Comparison of ENCODE assay signal across 14 cellular contexts in the genomic region with DNA sequence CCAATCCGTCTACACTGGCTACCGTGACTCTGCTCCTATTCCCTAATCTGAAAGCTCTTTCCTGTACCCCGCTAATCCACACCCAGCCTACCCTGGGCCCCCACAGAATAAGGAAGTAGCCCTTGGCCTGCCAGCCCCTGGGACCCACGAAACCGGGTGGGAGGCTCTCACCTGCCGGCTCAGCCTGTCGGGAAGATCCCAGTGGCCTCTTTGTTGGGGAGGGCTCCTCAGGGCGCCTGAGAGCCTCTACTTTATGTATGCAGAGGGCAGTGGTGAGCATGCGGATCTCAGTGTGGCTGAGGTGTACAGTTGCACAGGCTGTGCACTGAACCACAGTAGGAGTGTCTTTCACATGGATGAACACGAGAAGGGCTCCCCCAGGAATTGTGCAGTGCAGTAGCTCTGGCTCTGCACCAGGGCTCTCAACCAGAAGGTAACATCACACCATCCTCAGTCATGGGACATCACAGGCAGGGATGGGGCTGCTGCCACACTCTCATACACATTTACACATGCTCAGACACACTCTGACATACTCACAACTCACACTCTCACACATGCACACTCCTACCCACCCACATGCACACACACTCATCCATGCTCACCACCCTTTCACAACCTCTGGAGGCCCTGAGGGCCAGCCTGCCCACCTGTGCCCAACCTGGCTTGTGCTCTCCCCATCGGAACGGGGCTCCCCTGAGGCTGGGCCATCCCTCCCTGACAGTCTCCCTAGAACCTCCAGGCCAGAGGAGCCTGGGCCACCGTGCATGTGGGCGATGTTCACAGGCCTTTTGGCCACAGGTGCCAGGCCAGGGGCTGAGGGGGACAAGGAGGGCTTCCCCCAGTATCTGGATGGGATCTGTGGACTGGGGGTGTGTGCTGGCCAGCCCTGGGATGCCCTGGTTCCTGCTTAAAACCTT.
"Had no signal": no experiment of that assay in that cellular context is flagged by ENCODE, and none has a peak within 500 bp of the region (broad histone marks: within the 10 kb centered on the region; RNA-seq: fewer than 3 reads in every experiment).

No MANE protein-coding gene starts in this region.

- H3K36me3 Mint-ChIP-seq: type B pancreatic cell had no signal

- H3K27ac ChIP-seq: foreskin keratinocyte, pancreas, skin epidermis had no signal

- H3K4me1 Mint-ChIP-seq: nephron progenitor cell had no signal

- H3K9me3 ChIP-seq: pancreas had no signal

- H3K9me3 Mint-ChIP-seq: activated naive CD4-positive, alpha-beta T cell treated with anti-CD3 and anti-CD28 coated beads for 36 hours; activated T-helper 1 cell treated with anti-CD3 and anti-CD28 coated beads, Interleukin-12 subunit alpha, Interleukin-12 subunit beta, Interleukin-2, Interleukin-4 antibody, amounts not matched to agents 30 ng/mL and 10 ng/mL and 1 ng/mL, durations not matched to agents 14 hours and 24 hours and 36 hours; T-helper 2 cell treated with Interferon-gamma antibody and Interleukin-4, amounts not matched to agents 5 μg/mL and 100 μg/mL, for 36 hours; type B pancreatic cell had no signal

- FAIRE-seq: astrocyte, colon, endothelial cell of umbilical vein, pancreas had no signal

- H3K4me1 ChIP-seq: foreskin keratinocyte, pancreas had no signal

- ATAC-seq: foreskin keratinocyte, pancreas had no signal

- H3K27me3 ChIP-seq: foreskin keratinocyte had no signal

- H3K36me3 ChIP-seq: pancreas had no signal

- H3K4me3 ChIP-seq: pancreas, skin epidermis had no signal

- DNase-seq: activated CD4-positive, alpha-beta T cell treated with anti-CD3 and anti-CD28 coated beads for 1 hour; activated CD4-positive, alpha-beta T cell treated with anti-CD3 and anti-CD28 coated beads, Interleukin-2, amount 50 U/mL, for 48 hours; activated naive CD4-positive, alpha-beta T cell treated with anti-CD3 and anti-CD28 coated beads for 36 hours; foreskin keratinocyte; nephron progenitor cell; SW 1271 had no signal

- H3K4me3 Mint-ChIP-seq: activated naive CD4-positive, alpha-beta T cell treated with anti-CD3 and anti-CD28 coated beads for 36 hours; activated T-helper 1 cell treated with anti-CD3 and anti-CD28 coated beads, Interleukin-12 subunit alpha, Interleukin-12 subunit beta, Interleukin-2, Interleukin-4 antibody, amounts not matched to agents 30 ng/mL and 10 ng/mL and 1 ng/mL, durations not matched to agents 14 hours and 24 hours and 36 hours; nephron progenitor cell; T-helper 2 cell treated with Interferon-gamma antibody and Interleukin-4, amounts not matched to agents 5 μg/mL and 100 μg/mL, for 36 hours; type B pancreatic cell had no signal

- H3K27ac Mint-ChIP-seq: activated naive CD4-positive, alpha-beta T cell treated with anti-CD3 and anti-CD28 coated beads for 36 hours; activated T-helper 1 cell treated with anti-CD3 and anti-CD28 coated beads, Interleukin-12 subunit alpha, Interleukin-12 subunit beta, Interleukin-2, Interleukin-4 antibody, amounts not matched to agents 30 ng/mL and 10 ng/mL and 1 ng/mL, durations not matched to agents 14 hours and 24 hours and 36 hours; nephron progenitor cell; T-helper 2 cell treated with Interferon-gamma antibody and Interleukin-4, amounts not matched to agents 5 μg/mL and 100 μg/mL, for 36 hours; type B pancreatic cell had no signal
